18 cellular contexts compared by ENCODE assay signal in the genomic region with DNA sequence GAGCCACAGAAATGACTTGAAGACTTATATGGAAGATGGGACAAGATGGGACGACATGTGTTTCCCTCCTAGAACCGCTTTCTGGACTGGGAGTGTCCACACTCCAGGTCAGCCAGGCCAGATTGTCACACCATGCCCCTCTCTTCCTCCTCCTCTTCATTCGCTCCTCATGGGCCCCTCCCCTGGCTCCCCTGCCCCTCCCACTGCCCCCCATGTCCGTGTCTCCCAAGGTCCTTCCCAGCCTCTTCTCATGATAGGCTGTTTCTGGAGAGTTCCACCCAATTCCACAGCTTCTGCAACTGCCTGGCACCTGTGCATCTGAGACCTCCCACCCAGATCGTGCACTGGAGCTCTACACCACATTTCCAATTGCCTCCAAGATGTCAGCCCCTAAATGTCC. TPM values are rescaled to one million over a fixed set of nuclear protein-coding genes. Genes with fewer than 3 reads are reported as not detected.
A peak's percentile ranks its signal among the peaks of the same experiment; 100 is the strongest.
DNase-seq lines count a peak whose midpoint lies in the region; ATAC-seq and TF ChIP-seq lines count a peak whose summit lies in the region.
"Had no signal": no experiment of that assay in that cellular context is flagged by ENCODE, and none has a peak within 500 bp of the region (broad histone marks: within the 10 kb centered on the region; RNA-seq: fewer than 3 reads in every experiment).

No MANE protein-coding gene starts in this region.

- no peak for TF ChIP-seq CTCF in IMR-90 (conservative IDR thresholded peaks at IDR 0.05; ENCODE audit: low read depth, low read length)
- TF ChIP-seq CTCF in lower lobe of right lung (IDR thresholded peaks at IDR 0.05), result no peak
- no peak for TF ChIP-seq CTCF in testis (IDR thresholded peaks at IDR 0.05)

- POLR2A ChIA-PET in IMR-90 (lab: Charles Lee; ENCODE audit: unreplicated experiment), result no interaction called here

- WGBS in IMR-90 (ENCODE audit: extremely low coverage in 2 of 2, insufficient read length in 1 of 2), 2 experiments, result 69% methylated on average over 2 of the region's 5 CpGs; no CpG with 5 or more reads in 1 of the 2 experiments
- WGBS in testis, 2 donors, result 74 to 82% methylated on average over 5 of the region's 5 CpGs

- no peaks in the 10 kb centered on the region for H4K20me1 ChIP-seq in IMR-90 (ENCODE audit: insufficient read depth, low read length)

- H3K27me3 Mint-ChIP-seq in dendritic cell treated with granulocyte-macrophage colony-stimulating factor and Interleukin-4, amounts not matched to agents 40 ng/mL and 50 ng/mL, for 4 days, result peaks cover 14% of the 10 kb centered on the region

- in situ Hi-C loops in IMR-90 (cut with MboI; ENCODE audit: low sequenced_read_pairs), result no loop called here

- dilution Hi-C loops in IMR-90 (cut with HindIII; ENCODE audit: low sequenced_read_pairs, unreplicated experiment), result no loop called here

- H3K56ac ChIP-seq in IMR-90 (ENCODE audit: extremely low read depth, insufficient read depth, low read length), result no peak overlapping the region

- H3K9me3 Mint-ChIP-seq in dendritic cell treated with granulocyte-macrophage colony-stimulating factor and Interleukin-4, amounts not matched to agents 40 ng/mL and 50 ng/mL, for 4 days, result no peaks in the 10 kb centered on the region
- H3K9me3 Mint-ChIP-seq: activated naive CD4-positive, alpha-beta T cell treated with anti-CD3 and anti-CD28 coated beads for 36 hours; memory B cell; stimulated activated naive CD8-positive, alpha-beta T cell treated with anti-CD3 and anti-CD28 coated beads, Interleukin-15, Interleukin-2, amounts not matched to agents 100 ng/mL and 50 ng/mL, for 24 hours had no signal

- no peak overlapping the region for H3K4me2 ChIP-seq in IMR-90 (ENCODE audit: low read depth, low read length)

- H3K27me3 ChIP-seq in IMR-90 (ENCODE audit: control insufficient read depth, insufficient read depth, low read length), result peaks cover 22% of the 10 kb centered on the region
- H3K27me3 ChIP-seq in lower lobe of right lung (ENCODE audit: low read depth), result no peaks in the 10 kb centered on the region
- H3K27me3 ChIP-seq in testis, result no peaks in the 10 kb centered on the region
- H3K27me3 ChIP-seq: ascending aorta had no signal

- H4K8ac ChIP-seq in IMR-90 (ENCODE audit: low read depth in 2 of 2, low read length in 2 of 2), result no peak overlapping the region

- H3K14ac ChIP-seq in IMR-90 (replicated peaks; ENCODE audit: low read depth, low read length), result no peak overlapping the region; the same call in 1 of the 2 replicates

- no peak overlapping the region for H3K23ac ChIP-seq in IMR-90 (ENCODE audit: low read depth, low read length)

- no peaks in the 10 kb centered on the region for H3K36me3 Mint-ChIP-seq in dendritic cell treated with granulocyte-macrophage colony-stimulating factor and Interleukin-4, amounts not matched to agents 40 ng/mL and 50 ng/mL, for 4 days (ENCODE audit: low read depth)
- H3K36me3 Mint-ChIP-seq: memory B cell had no signal

- H3K9me3 ChIP-seq in IMR-90 (ENCODE audit: control insufficient read depth, insufficient read depth, low read length) (no peaks in the 10 kb centered on the region), lower lobe of right lung (no peaks in the 10 kb centered on the region), testis (no peaks in the 10 kb centered on the region)
- H3K9me3 ChIP-seq: ascending aorta had no signal

- H3K36me3 ChIP-seq in IMR-90 (ENCODE audit: control insufficient read depth, insufficient read depth, low read length) (no peaks in the 10 kb centered on the region), lower lobe of right lung (no peaks in the 10 kb centered on the region), testis (ENCODE audit: low read depth, missing control alignments) (no peaks in the 10 kb centered on the region)
- H3K36me3 ChIP-seq: ascending aorta had no signal

- H3K4me3 ChIP-seq in IMR-90 (ENCODE audit: insufficient read depth, low read depth, low read length), result no peak overlapping the region
- H3K4me3 ChIP-seq in lower lobe of right lung, result peak overlapping the region; percentile 34
- no peak overlapping the region for H3K4me3 ChIP-seq in testis
- H3K4me3 ChIP-seq: ascending aorta, K562 had no signal

- CTCF ChIA-PET in IMR-90 (lab: Yijun Ruan, JAX), result interaction anchor here (0.5 kb wide), 1 partner anchor 22 kb away, joined by 3 read pairs; no protein-coding TSS in a partner anchor

- no peaks in the 10 kb centered on the region for H3K79me1 ChIP-seq in IMR-90 (ENCODE audit: low read depth in 1 of 2, low read length in 2 of 2)

- no peak overlapping the region for H3K4me3 Mint-ChIP-seq in dendritic cell treated with granulocyte-macrophage colony-stimulating factor and Interleukin-4, amounts not matched to agents 40 ng/mL and 50 ng/mL, for 4 days
- H3K4me3 Mint-ChIP-seq: activated naive CD4-positive, alpha-beta T cell treated with anti-CD3 and anti-CD28 coated beads for 36 hours; memory B cell; stimulated activated naive CD8-positive, alpha-beta T cell treated with anti-CD3 and anti-CD28 coated beads, Interleukin-15, Interleukin-2, amounts not matched to agents 100 ng/mL and 50 ng/mL, for 24 hours had no signal

- no peak overlapping the region for H3K18ac ChIP-seq in IMR-90 (ENCODE audit: low read depth, low read length)

- DNase-seq in IMR-90 (no peak), lower lobe of right lung (no peak), testis (no peak), A172 (ENCODE audit: low spot score) (no peak), AG20443 (ENCODE audit: low spot score) (no peak), NCI-H82 (lab: John Stamatoyannopoulos, UW) (no peak)
- DNase-seq: activated CD4-positive, alpha-beta T cell treated with anti-CD3 and anti-CD28 coated beads, Interleukin-2, amount 50 U/mL, for 1 hour; activated naive CD4-positive, alpha-beta T cell treated with anti-CD3 and anti-CD28 coated beads for 36 hours; activated T-cell treated with anti-CD3 and anti-CD28 coated beads for 4 hours; glutamatergic neuron; NCI-H1930; SW 1271 had no signal

- H2AK5ac ChIP-seq in IMR-90 (ENCODE audit: low read depth, low read length), result no peak overlapping the region

- H2BK20ac ChIP-seq in IMR-90 (ENCODE audit: low read depth, low read length), result no peak overlapping the region

- H3K27ac ChIP-seq in IMR-90 (ENCODE audit: insufficient read depth, low read length), result no peak overlapping the region
- peak overlapping the region; percentile 82 for H3K27ac ChIP-seq in lower lobe of right lung
- peak overlapping the region; percentile 51 to 66 for H3K27ac ChIP-seq in testis
- H3K27ac ChIP-seq: ascending aorta had no signal

- H2AK9ac ChIP-seq in IMR-90 (replicated peaks; ENCODE audit: low read depth, low read length, poor library complexity), result peak overlapping the region; percentile 5

- H2AFZ ChIP-seq in IMR-90 (replicated peaks; ENCODE audit: low read length, poor library complexity), result peak overlapping the region; percentile 83

- H3K27ac Mint-ChIP-seq in dendritic cell treated with granulocyte-macrophage colony-stimulating factor and Interleukin-4, amounts not matched to agents 40 ng/mL and 50 ng/mL, for 4 days, result peak overlapping the region; percentile 40
- H3K27ac Mint-ChIP-seq: activated naive CD4-positive, alpha-beta T cell treated with anti-CD3 and anti-CD28 coated beads for 36 hours; memory B cell; stimulated activated naive CD8-positive, alpha-beta T cell treated with anti-CD3 and anti-CD28 coated beads, Interleukin-15, Interleukin-2, amounts not matched to agents 100 ng/mL and 50 ng/mL, for 24 hours had no signal

- H2BK120ac ChIP-seq in IMR-90 (ENCODE audit: low read depth, low read length), result no peak overlapping the region

- TF ChIP-seq POLR2A in IMR-90 (IDR thresholded peaks at IDR 0.05; ENCODE audit: low read depth, low read length) (no peak), testis (IDR thresholded peaks at IDR 0.05) (no peak)

- intact Hi-C loops in IMR-90 (cut with micrococcal nuclease) (no loop called here), lower lobe of right lung (cut with DNase I) (no loop called here), testis (cut with DNase I; ENCODE audit: low total_unique reads) (no loop called here)
- intact Hi-C loops in dendritic cell treated with granulocyte-macrophage colony-stimulating factor and Interleukin-4, amounts not matched to agents 40 ng/mL and 50 ng/mL, for 4 days (cut with micrococcal nuclease), result no loop called here

- H3K4me1 Mint-ChIP-seq in dendritic cell treated with granulocyte-macrophage colony-stimulating factor and Interleukin-4, amounts not matched to agents 40 ng/mL and 50 ng/mL, for 4 days (ENCODE audit: low read depth), result peaks cover 28% of the 10 kb centered on the region

- no peak overlapping the region for H2BK15ac ChIP-seq in IMR-90 (ENCODE audit: low read depth, low read length)

- no peak overlapping the region for H2BK5ac ChIP-seq in IMR-90 (ENCODE audit: low read depth, low read length, poor library complexity, severe bottlenecking)

- H3K4me1 ChIP-seq in IMR-90 (ENCODE audit: control insufficient read depth, insufficient read depth, low read length) (peaks cover 8% of the 10 kb centered on the region), lower lobe of right lung (peaks cover 20% of the 10 kb centered on the region), testis (peaks cover 23% of the 10 kb centered on the region)
- H3K4me1 ChIP-seq: ascending aorta had no signal

- BruUV-seq in IMR-90 (replicated peaks; lab: Mats Ljungman, UMichigan), result no TSS peak

- H3K9me1 ChIP-seq in IMR-90 (ENCODE audit: insufficient read depth, low read length), result peaks cover 5% of the 10 kb centered on the region; the same call in 1 of the 2 replicates

- H4K5ac ChIP-seq in IMR-90 (ENCODE audit: low read depth, low read length), result no peak overlapping the region

- H3K4ac ChIP-seq in IMR-90 (ENCODE audit: low read depth, low read length), result no peak overlapping the region; the same call in 1 of the 2 replicates

- H4K91ac ChIP-seq in IMR-90 (ENCODE audit: insufficient read depth, low read depth, low read length), result no peak overlapping the region

- ATAC-seq in IMR-90 (ENCODE audit: low read depth), result no peak
- ATAC-seq in lower lobe of right lung, result no peak
- ATAC-seq in GM19467 (IDR thresholded peaks at IDR 0.05; ENCODE audit: unreplicated experiment), result no peak
- ATAC-seq: K562 had no signal

- no peak for TF ChIP-seq RAD21 in IMR-90 (IDR thresholded peaks at IDR 0.05; ENCODE audit: low read length)

- no peak overlapping the region for H3K9ac ChIP-seq in IMR-90 (ENCODE audit: low read depth, low read length)

TF ChIP-seq in IMR-90, 13 proteins besides CTCF, POLR2A, EP300 and RAD21 (continues in another document):
- TF ChIP-seq FOS (IDR thresholded peaks at IDR 0.05; ENCODE audit: low read depth, low read length), result no peak

RNA-seq across cellular contexts. Expression of a gene that starts 6.6 kb away (rescaled TPM):
- total RNA-seq in IMR-90 (2012; rRNA removed) (under 0.01 TPM in 2 replicates), lower lobe of right lung (74.7 TPM), testis (10 to 100 TPM; 40.0 to 47.6 TPM)
- polyA plus RNA-seq in IMR-90 (2012; rRNA removed) (0.03 and 0.07 TPM in 2 replicates), testis (ENCODE audit: insufficient read depth, low read depth, low replicate concordance) (9.3 TPM)
- 0.04 TPM in 1 of 2 replicates, not detected in the other for polyA plus RNA-seq in IMR-90 (2012; cell fraction: cytosol; rRNA removed)
- 0.11 and 0.22 TPM in 2 replicates for polyA plus RNA-seq in IMR-90 (2012; cell fraction: nucleus; rRNA removed; ENCODE audit: low replicate concordance)
- total RNA-seq in A172 (2014; rRNA removed; shearing (Covaris generic)), result 0.88 and 2.1 TPM in 2 replicates

Comparison
In these comparisons a context has a peak if more than half of its experiments do, and no peak if none do; other contexts are left out.
1. RNA of a gene that starts 6.6 kb away (total RNA-seq): 74.7 TPM in lower lobe of right lung (single experiment) and 40.0 to 47.6 TPM in testis; 0.88 to 2.1 TPM in A172 and under 0.01 TPM in IMR-90; every median in the first group is over 10 times any median in the second.